ENCODE assay signal across 17 cellular contexts in the genomic region with DNA sequence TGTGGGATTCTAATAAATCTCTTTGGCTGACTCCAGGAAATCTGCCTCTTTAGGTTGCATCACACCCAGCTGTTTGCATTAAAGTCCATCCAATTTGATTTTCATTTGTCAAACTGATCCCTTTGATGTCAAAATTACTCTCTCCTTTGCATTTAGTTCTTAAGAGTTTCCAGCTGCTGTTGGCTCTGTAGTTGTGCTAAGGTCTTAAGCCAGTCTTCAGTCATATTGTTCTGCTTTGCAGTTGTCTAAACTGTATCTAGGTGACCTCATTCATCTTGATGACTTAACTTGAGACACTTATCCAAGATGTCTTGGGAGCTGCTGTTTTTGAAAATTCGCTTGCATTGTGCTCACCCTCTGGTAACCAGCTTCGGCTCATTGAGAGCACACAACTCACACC.
A peak's percentile ranks its signal among the peaks of the same experiment; 100 is the strongest.
DNase-seq lines count a peak whose midpoint lies in the region; TF ChIP-seq lines count a peak whose summit lies in the region.
"Had no signal": no experiment of that assay in that cellular context is flagged by ENCODE, and none has a peak within 500 bp of the region (broad histone marks: within the 10 kb centered on the region; RNA-seq: fewer than 3 reads in every experiment).

No MANE protein-coding gene starts in this region.

- H3K4me1 Mint-ChIP-seq in HFFc6 (ENCODE audit: low read depth) = peaks cover 42% of the 10 kb centered on the region
- H3K4me1 Mint-ChIP-seq in activated T-helper 1 cell treated with anti-CD3 and anti-CD28 coated beads, Interleukin-12 subunit alpha, Interleukin-12 subunit beta, Interleukin-2, Interleukin-4 antibody, amounts not matched to agents 30 ng/mL and 10 ng/mL and 1 ng/mL, durations not matched to agents 14 hours and 24 hours and 36 hours (ENCODE audit: low read depth) = no peaks in the 10 kb centered on the region
- H3K4me1 Mint-ChIP-seq: T-cell had no signal

- H3K4me3 Mint-ChIP-seq in HFFc6 = no peak overlapping the region
- H3K4me3 Mint-ChIP-seq in activated T-helper 1 cell treated with anti-CD3 and anti-CD28 coated beads, Interleukin-12 subunit alpha, Interleukin-12 subunit beta, Interleukin-2, Interleukin-4 antibody, amounts not matched to agents 30 ng/mL and 10 ng/mL and 1 ng/mL, durations not matched to agents 14 hours and 24 hours and 36 hours = no peak overlapping the region
- H3K4me3 Mint-ChIP-seq: CD4-positive, alpha-beta T cell; T-cell had no signal

- intact Hi-C loops in activated T-helper 1 cell treated with anti-CD3 and anti-CD28 coated beads, Interleukin-12 subunit alpha, Interleukin-12 subunit beta, Interleukin-2, Interleukin-4 antibody, amounts not matched to agents 30 ng/mL and 10 ng/mL and 1 ng/mL, durations not matched to agents 14 hours and 24 hours and 36 hours (cut with micrococcal nuclease) = no loop called here

- DNase-seq in DMS79 treated with DMSO at 0.1 percent for 48 hours (lab: John Stamatoyannopoulos, UW) (peak; percentile 54), HFFc6 (peak; percentile 23), RPMI7951 (ENCODE audit: low read depth) (peak; percentile 58), fibroblast of the aortic adventitia (ENCODE audit: low read depth) (peak; percentile 65), NCI-H526 treated with DMSO at 0.1 percent for 48 hours (lab: John Stamatoyannopoulos, UW) (no peak)
- no peak for DNase-seq in activated CD4-positive, CD25-positive, alpha-beta regulatory T cell treated with anti-CD3 and anti-CD28 coated beads, Interleukin-2, amount 50 U/mL, for 72 hours
- DNase-seq in activated T-helper 1 cell treated with anti-CD3 and anti-CD28 coated beads, Interleukin-12 subunit alpha, Interleukin-12 subunit beta, Interleukin-2, Interleukin-4 antibody, amounts not matched to agents 30 ng/mL and 10 ng/mL and 1 ng/mL, durations not matched to agents 14 hours and 24 hours and 36 hours (ENCODE audit: low spot score) = no peak
- DNase-seq: ACHN; BE2C; Caco-2; CD4-positive, alpha-beta T cell; EL; GOT3; NCI-H2081 treated with DMSO at 0.1 percent for 48 hours; NCI-H446; SIG-M5; T-cell had no signal

- TF ChIP-seq CTCF in HFFc6 (IDR thresholded peaks at IDR 0.05) (no peak), fibroblast of the aortic adventitia (IDR thresholded peaks at IDR 0.05; ENCODE audit: insufficient read depth, low read length) (no peak)

- no peak overlapping the region for H3K4me3 ChIP-seq in fibroblast of the aortic adventitia (ENCODE audit: low read depth, low read length)

- peaks cover 11% of the 10 kb centered on the region for H3K9me3 Mint-ChIP-seq in HFFc6
- no peaks in the 10 kb centered on the region for H3K9me3 Mint-ChIP-seq in activated T-helper 1 cell treated with anti-CD3 and anti-CD28 coated beads, Interleukin-12 subunit alpha, Interleukin-12 subunit beta, Interleukin-2, Interleukin-4 antibody, amounts not matched to agents 30 ng/mL and 10 ng/mL and 1 ng/mL, durations not matched to agents 14 hours and 24 hours and 36 hours

- H3K27ac Mint-ChIP-seq in HFFc6 = no peak overlapping the region; the same call in 1 of the 2 replicates
- no peak overlapping the region for H3K27ac Mint-ChIP-seq in activated T-helper 1 cell treated with anti-CD3 and anti-CD28 coated beads, Interleukin-12 subunit alpha, Interleukin-12 subunit beta, Interleukin-2, Interleukin-4 antibody, amounts not matched to agents 30 ng/mL and 10 ng/mL and 1 ng/mL, durations not matched to agents 14 hours and 24 hours and 36 hours
- H3K27ac Mint-ChIP-seq: CD4-positive, alpha-beta T cell; T-cell had no signal

- H3K36me3 Mint-ChIP-seq in HFFc6 (ENCODE audit: low read depth) = peaks cover 17% of the 10 kb centered on the region
- H3K36me3 Mint-ChIP-seq in activated T-helper 1 cell treated with anti-CD3 and anti-CD28 coated beads, Interleukin-12 subunit alpha, Interleukin-12 subunit beta, Interleukin-2, Interleukin-4 antibody, amounts not matched to agents 30 ng/mL and 10 ng/mL and 1 ng/mL, durations not matched to agents 14 hours and 24 hours and 36 hours (ENCODE audit: low read depth) = no peaks in the 10 kb centered on the region
- H3K36me3 Mint-ChIP-seq: T-cell had no signal

- no peaks in the 10 kb centered on the region for H3K27me3 Mint-ChIP-seq in HFFc6 (ENCODE audit: insufficient read depth)
- no peaks in the 10 kb centered on the region for H3K27me3 Mint-ChIP-seq in activated T-helper 1 cell treated with anti-CD3 and anti-CD28 coated beads, Interleukin-12 subunit alpha, Interleukin-12 subunit beta, Interleukin-2, Interleukin-4 antibody, amounts not matched to agents 30 ng/mL and 10 ng/mL and 1 ng/mL, durations not matched to agents 14 hours and 24 hours and 36 hours (ENCODE audit: insufficient read depth)

Comparison
In these comparisons a context has a peak if more than half of its experiments do, and no peak if none do; other contexts are left out.
1. DNase-seq: peak in DMS79 treated with DMSO at 0.1 percent for 48 hours (single experiment), HFFc6 (single experiment), RPMI7951 (single experiment) and fibroblast of the aortic adventitia (single experiment); none in activated CD4-positive, CD25-positive, alpha-beta regulatory T cell treated with anti-CD3 and anti-CD28 coated beads, Interleukin-2, amount 50 U/mL, for 72 hours (single experiment), NCI-H526 treated with DMSO at 0.1 percent for 48 hours (single experiment) and activated T-helper 1 cell treated with anti-CD3 and anti-CD28 coated beads, Interleukin-12 subunit alpha, Interleukin-12 subunit beta, Interleukin-2, Interleukin-4 antibody, amounts not matched to agents 30 ng/mL and 10 ng/mL and 1 ng/mL, durations not matched to agents 14 hours and 24 hours and 36 hours (single experiment).